ENCODE assay signal across 9 cellular contexts in genomic region chr2:230575640-230576324, GRCh38.
A peak's percentile ranks its signal among the peaks of the same experiment; 100 is the strongest.
DNase-seq lines count a peak whose midpoint lies in the region; ATAC-seq and TF ChIP-seq lines count a peak whose summit lies in the region.
"Had no signal": no experiment of that assay in that cellular context is flagged by ENCODE, and none has a peak within 500 bp of the region (broad histone marks: within the 10 kb centered on the region; RNA-seq: fewer than 3 reads in every experiment).

No MANE protein-coding gene starts in this region.

- no TSS peak for BruUV-seq in PC-9 (replicated peaks; lab: Mats Ljungman, UMichigan)
- BruUV-seq in MCF 10A (replicated peaks; lab: Mats Ljungman, UMichigan), result no TSS peak

- peaks cover 28% of the 10 kb centered on the region for H3K9me3 Mint-ChIP-seq in activated T-helper 1 cell treated with anti-CD3 and anti-CD28 coated beads, Interleukin-12 subunit alpha, Interleukin-12 subunit beta, Interleukin-2, Interleukin-4 antibody, amounts not matched to agents 30 ng/mL and 10 ng/mL and 1 ng/mL, durations not matched to agents 14 hours and 24 hours and 36 hours
- peaks cover 28% of the 10 kb centered on the region for H3K9me3 Mint-ChIP-seq in MCF 10A (ENCODE audit: unreplicated experiment)

- H2AFZ ChIP-seq in PC-9, result no peak overlapping the region

- H3K4me2 ChIP-seq in PC-9, result peak overlapping the region; percentile 34; the same call in 1 of the 2 replicates

- no peaks in the 10 kb centered on the region for H3K79me2 ChIP-seq in PC-9 (ENCODE audit: low read depth)

- no peaks in the 10 kb centered on the region for H3K27me3 Mint-ChIP-seq in activated T-helper 1 cell treated with anti-CD3 and anti-CD28 coated beads, Interleukin-12 subunit alpha, Interleukin-12 subunit beta, Interleukin-2, Interleukin-4 antibody, amounts not matched to agents 30 ng/mL and 10 ng/mL and 1 ng/mL, durations not matched to agents 14 hours and 24 hours and 36 hours (ENCODE audit: insufficient read depth)
- no peaks in the 10 kb centered on the region for H3K27me3 Mint-ChIP-seq in MCF 10A (ENCODE audit: insufficient read depth, unreplicated experiment)

- no peaks in the 10 kb centered on the region for H3F3A ChIP-seq in PC-9 (ENCODE audit: insufficient read depth, low read depth)

- ATAC-seq in heart left ventricle, result no peak

- TF ChIP-seq POLR2A in lower leg skin (IDR thresholded peaks at IDR 0.05) (no peak), heart left ventricle (IDR thresholded peaks at IDR 0.05) (no peak)

- H3K9me3 ChIP-seq in PC-9 (ENCODE audit: insufficient read depth, low read depth) (no peaks in the 10 kb centered on the region; the same call in 1 of the 2 replicates), heart left ventricle (peaks cover 0 to 12% (median 0%) of the 10 kb centered on the region in 12 donors)

- no peak for TF ChIP-seq CTCF in PC-9 (conservative IDR thresholded peaks at IDR 0.05)
- TF ChIP-seq CTCF in lower leg skin (IDR thresholded peaks at IDR 0.05), result no peak
- TF ChIP-seq CTCF in heart left ventricle (IDR thresholded peaks at IDR 0.05), result no peak
- TF ChIP-seq CTCF in MCF 10A (IDR thresholded peaks at IDR 0.05; ENCODE audit: unreplicated experiment), result no peak

- peak overlapping the region; percentile 24 for H3K27ac Mint-ChIP-seq in activated T-helper 1 cell treated with anti-CD3 and anti-CD28 coated beads, Interleukin-12 subunit alpha, Interleukin-12 subunit beta, Interleukin-2, Interleukin-4 antibody, amounts not matched to agents 30 ng/mL and 10 ng/mL and 1 ng/mL, durations not matched to agents 14 hours and 24 hours and 36 hours
- no peak overlapping the region for H3K27ac Mint-ChIP-seq in MCF 10A (ENCODE audit: low read depth, unreplicated experiment)

- 72 to 79% methylated on average over 9 of the region's 9 CpGs for WGBS in lower leg skin, 2 donors
- WGBS in heart left ventricle, 4 donors, result 76 to 78% (median 76%) methylated on average over 9 of the region's 9 CpGs

- CTCF ChIA-PET in PC-9 (lab: Charles Lee) (no interaction called here), MCF 10A (lab: Yijun Ruan, JAX) (interaction anchor here (0.6 to 1.2 kb wide), 3 partner anchors 9 to 314 kb away, joined by 3 to 5 read pairs (median 3); no protein-coding TSS in a partner anchor)

- H3K36me3 ChIP-seq in PC-9 (ENCODE audit: low read depth) (no peaks in the 10 kb centered on the region), heart left ventricle (no peaks in the 10 kb centered on the region)

- no peak overlapping the region for H3K27ac ChIP-seq in PC-9
- H3K27ac ChIP-seq in heart left ventricle, result no peak overlapping the region
- H3K27ac ChIP-seq: coronary artery had no signal

- H4K20me1 ChIP-seq in PC-9 (ENCODE audit: insufficient read depth), result no peaks in the 10 kb centered on the region

- H3K4me1 Mint-ChIP-seq in activated T-helper 1 cell treated with anti-CD3 and anti-CD28 coated beads, Interleukin-12 subunit alpha, Interleukin-12 subunit beta, Interleukin-2, Interleukin-4 antibody, amounts not matched to agents 30 ng/mL and 10 ng/mL and 1 ng/mL, durations not matched to agents 14 hours and 24 hours and 36 hours (ENCODE audit: low read depth), result peaks cover 15% of the 10 kb centered on the region
- no peaks in the 10 kb centered on the region for H3K4me1 Mint-ChIP-seq in MCF 10A (ENCODE audit: insufficient read depth, unreplicated experiment)

- POLR2A ChIA-PET in PC-9 (lab: Charles Lee; ENCODE audit: unreplicated experiment) (no interaction called here), MCF 10A (lab: Yijun Ruan, JAX) (no interaction called here)

- no peaks in the 10 kb centered on the region for H3K9me2 ChIP-seq in PC-9 (ENCODE audit: insufficient read depth)

- H3K36me3 Mint-ChIP-seq in activated T-helper 1 cell treated with anti-CD3 and anti-CD28 coated beads, Interleukin-12 subunit alpha, Interleukin-12 subunit beta, Interleukin-2, Interleukin-4 antibody, amounts not matched to agents 30 ng/mL and 10 ng/mL and 1 ng/mL, durations not matched to agents 14 hours and 24 hours and 36 hours (ENCODE audit: low read depth), result peaks cover 15% of the 10 kb centered on the region
- H3K36me3 Mint-ChIP-seq in MCF 10A (ENCODE audit: insufficient read depth, unreplicated experiment), result no peaks in the 10 kb centered on the region

- DNase-seq in Daoy (ENCODE audit: low read depth) (peak; percentile 15), PC-9 (peak in 1 of 2 experiments; percentile 34), lower leg skin (ENCODE audit: low spot score in 2 of 2) (no peak), heart left ventricle (no peak), NCI-H146 treated with DMSO at 0.1 percent for 48 hours (lab: John Stamatoyannopoulos, UW; ENCODE audit: unreplicated experiment) (no peak), MCF 10A (ENCODE audit: unreplicated experiment) (no peak)
- peak; percentile 14 for DNase-seq in activated T-helper 1 cell treated with anti-CD3 and anti-CD28 coated beads, Interleukin-12 subunit alpha, Interleukin-12 subunit beta, Interleukin-2, Interleukin-4 antibody, amounts not matched to agents 30 ng/mL and 10 ng/mL and 1 ng/mL, durations not matched to agents 14 hours and 24 hours and 36 hours (ENCODE audit: low spot score)
- peak; percentile 26 to 29 for DNase-seq in stimulated activated CD4-positive, alpha-beta T cell treated with anti-CD3 and anti-CD28 coated beads, Interleukin-2, amount 100 ng/mL, for 24 hours

- no peak overlapping the region for H3K4me3 ChIP-seq in PC-9
- no peak overlapping the region for H3K4me3 ChIP-seq in lower leg skin (ENCODE audit: low read depth, poor library complexity, severe bottlenecking)
- H3K4me3 ChIP-seq in heart left ventricle, result no peak overlapping the region
- H3K4me3 ChIP-seq: coronary artery had no signal

- no peak overlapping the region for H3K4me3 Mint-ChIP-seq in activated T-helper 1 cell treated with anti-CD3 and anti-CD28 coated beads, Interleukin-12 subunit alpha, Interleukin-12 subunit beta, Interleukin-2, Interleukin-4 antibody, amounts not matched to agents 30 ng/mL and 10 ng/mL and 1 ng/mL, durations not matched to agents 14 hours and 24 hours and 36 hours
- H3K4me3 Mint-ChIP-seq in MCF 10A (ENCODE audit: unreplicated experiment), result no peak overlapping the region

- H3K27me3 ChIP-seq in PC-9 (ENCODE audit: insufficient read depth, low read depth) (no peaks in the 10 kb centered on the region), heart left ventricle (peaks cover 0 to 5% (median 0%) of the 10 kb centered on the region in 9 donors)

- H3K4me1 ChIP-seq in PC-9 (replicated peaks; ENCODE audit: insufficient read depth) (no peaks in the 10 kb centered on the region), heart left ventricle (peaks cover 0 to 3% (median 0%) of the 10 kb centered on the region in 12 donors)

- intact Hi-C loops in PC-9 (cut with micrococcal nuclease; ENCODE audit: unreplicated experiment) (no loop called here), lower leg skin (cut with DNase I; ENCODE audit: low total_unique reads) (no loop called here), heart left ventricle (cut with DNase I) (no loop called here), MCF 10A (cut with micrococcal nuclease) (no loop called here)
- intact Hi-C loops in activated T-helper 1 cell treated with anti-CD3 and anti-CD28 coated beads, Interleukin-12 subunit alpha, Interleukin-12 subunit beta, Interleukin-2, Interleukin-4 antibody, amounts not matched to agents 30 ng/mL and 10 ng/mL and 1 ng/mL, durations not matched to agents 14 hours and 24 hours and 36 hours (cut with micrococcal nuclease), result no loop called here

Comparison
In these comparisons a context has a peak if more than half of its experiments do, and no peak if none do; other contexts are left out.
1. DNase-seq: peak in Daoy (single experiment), activated T-helper 1 cell treated with anti-CD3 and anti-CD28 coated beads, Interleukin-12 subunit alpha, Interleukin-12 subunit beta, Interleukin-2, Interleukin-4 antibody, amounts not matched to agents 30 ng/mL and 10 ng/mL and 1 ng/mL, durations not matched to agents 14 hours and 24 hours and 36 hours (single experiment) and stimulated activated CD4-positive, alpha-beta T cell treated with anti-CD3 and anti-CD28 coated beads, Interleukin-2, amount 100 ng/mL, for 24 hours (2 of 2); none in lower leg skin (0 of 2), heart left ventricle (0 of 5), NCI-H146 treated with DMSO at 0.1 percent for 48 hours (single experiment) and MCF 10A (single experiment).